ENCODE assay signal across 2 cellular contexts in the genomic region with DNA sequence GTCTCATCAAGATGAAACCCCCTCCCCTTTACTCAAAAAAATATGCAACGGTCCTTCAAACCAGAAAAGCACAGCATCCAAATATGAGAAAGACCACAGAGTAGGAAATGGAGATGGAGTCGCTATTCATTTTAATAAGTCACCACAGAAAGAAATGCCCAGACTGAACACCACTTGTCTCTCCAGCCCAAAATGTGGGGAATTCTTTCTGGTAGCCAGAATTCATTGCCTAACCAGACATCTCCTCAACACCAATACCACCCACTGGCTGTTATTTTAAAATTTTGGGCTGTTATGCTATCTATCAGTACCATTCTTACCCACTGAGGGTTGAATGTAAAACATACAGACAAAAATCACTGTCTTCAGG.
TF ChIP-seq lines count a peak whose summit lies in the region.

No MANE protein-coding gene starts in this region.

TF ChIP-seq in liver, 16 proteins besides CTCF, POLR2A, EP300 and RAD21 (continued from another document):
- TF ChIP-seq, protein P1, sequence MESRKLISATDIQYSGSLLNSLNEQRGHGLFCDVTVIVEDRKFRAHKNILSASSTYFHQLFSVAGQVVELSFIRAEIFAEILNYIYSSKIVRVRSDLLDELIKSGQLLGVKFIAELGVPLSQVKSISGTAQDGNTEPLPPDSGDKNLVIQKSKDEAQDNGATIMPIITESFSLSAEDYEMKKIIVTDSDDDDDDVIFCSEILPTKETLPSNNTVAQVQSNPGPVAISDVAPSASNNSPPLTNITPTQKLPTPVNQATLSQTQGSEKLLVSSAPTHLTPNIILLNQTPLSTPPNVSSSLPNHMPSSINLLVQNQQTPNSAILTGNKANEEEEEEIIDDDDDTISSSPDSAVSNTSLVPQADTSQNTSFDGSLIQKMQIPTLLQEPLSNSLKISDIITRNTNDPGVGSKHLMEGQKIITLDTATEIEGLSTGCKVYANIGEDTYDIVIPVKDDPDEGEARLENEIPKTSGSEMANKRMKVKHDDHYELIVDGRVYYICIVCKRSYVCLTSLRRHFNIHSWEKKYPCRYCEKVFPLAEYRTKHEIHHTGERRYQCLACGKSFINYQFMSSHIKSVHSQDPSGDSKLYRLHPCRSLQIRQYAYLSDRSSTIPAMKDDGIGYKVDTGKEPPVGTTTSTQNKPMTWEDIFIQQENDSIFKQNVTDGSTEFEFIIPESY (IDR thresholded peaks at IDR 0.05) = no peak
- TF ChIP-seq GABPA (IDR thresholded peaks at IDR 0.05 in 1 of 2, conservative IDR thresholded peaks at IDR 0.05 in 1 of 2) (no peak), RXRA (IDR thresholded peaks at IDR 0.05) (no peak), HNF4A (conservative IDR thresholded peaks at IDR 0.05) (no peak), HNF4G (IDR thresholded peaks at IDR 0.05) (no peak), SP1 (IDR thresholded peaks at IDR 0.05) (no peak), JUND (IDR thresholded peaks at IDR 0.05) (no peak)
- TF ChIP-seq, protein P2, sequence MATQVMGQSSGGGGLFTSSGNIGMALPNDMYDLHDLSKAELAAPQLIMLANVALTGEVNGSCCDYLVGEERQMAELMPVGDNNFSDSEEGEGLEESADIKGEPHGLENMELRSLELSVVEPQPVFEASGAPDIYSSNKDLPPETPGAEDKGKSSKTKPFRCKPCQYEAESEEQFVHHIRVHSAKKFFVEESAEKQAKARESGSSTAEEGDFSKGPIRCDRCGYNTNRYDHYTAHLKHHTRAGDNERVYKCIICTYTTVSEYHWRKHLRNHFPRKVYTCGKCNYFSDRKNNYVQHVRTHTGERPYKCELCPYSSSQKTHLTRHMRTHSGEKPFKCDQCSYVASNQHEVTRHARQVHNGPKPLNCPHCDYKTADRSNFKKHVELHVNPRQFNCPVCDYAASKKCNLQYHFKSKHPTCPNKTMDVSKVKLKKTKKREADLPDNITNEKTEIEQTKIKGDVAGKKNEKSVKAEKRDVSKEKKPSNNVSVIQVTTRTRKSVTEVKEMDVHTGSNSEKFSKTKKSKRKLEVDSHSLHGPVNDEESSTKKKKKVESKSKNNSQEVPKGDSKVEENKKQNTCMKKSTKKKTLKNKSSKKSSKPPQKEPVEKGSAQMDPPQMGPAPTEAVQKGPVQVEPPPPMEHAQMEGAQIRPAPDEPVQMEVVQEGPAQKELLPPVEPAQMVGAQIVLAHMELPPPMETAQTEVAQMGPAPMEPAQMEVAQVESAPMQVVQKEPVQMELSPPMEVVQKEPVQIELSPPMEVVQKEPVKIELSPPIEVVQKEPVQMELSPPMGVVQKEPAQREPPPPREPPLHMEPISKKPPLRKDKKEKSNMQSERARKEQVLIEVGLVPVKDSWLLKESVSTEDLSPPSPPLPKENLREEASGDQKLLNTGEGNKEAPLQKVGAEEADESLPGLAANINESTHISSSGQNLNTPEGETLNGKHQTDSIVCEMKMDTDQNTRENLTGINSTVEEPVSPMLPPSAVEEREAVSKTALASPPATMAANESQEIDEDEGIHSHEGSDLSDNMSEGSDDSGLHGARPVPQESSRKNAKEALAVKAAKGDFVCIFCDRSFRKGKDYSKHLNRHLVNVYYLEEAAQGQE (IDR thresholded peaks at IDR 0.05) = no peak
TF ChIP-seq in liver: peak in this region for 0.

TF ChIP-seq in HepG2, 621 proteins besides CTCF, POLR2A, EP300 and RAD21 (continued from another document):
- TF ChIP-seq, protein P3, sequence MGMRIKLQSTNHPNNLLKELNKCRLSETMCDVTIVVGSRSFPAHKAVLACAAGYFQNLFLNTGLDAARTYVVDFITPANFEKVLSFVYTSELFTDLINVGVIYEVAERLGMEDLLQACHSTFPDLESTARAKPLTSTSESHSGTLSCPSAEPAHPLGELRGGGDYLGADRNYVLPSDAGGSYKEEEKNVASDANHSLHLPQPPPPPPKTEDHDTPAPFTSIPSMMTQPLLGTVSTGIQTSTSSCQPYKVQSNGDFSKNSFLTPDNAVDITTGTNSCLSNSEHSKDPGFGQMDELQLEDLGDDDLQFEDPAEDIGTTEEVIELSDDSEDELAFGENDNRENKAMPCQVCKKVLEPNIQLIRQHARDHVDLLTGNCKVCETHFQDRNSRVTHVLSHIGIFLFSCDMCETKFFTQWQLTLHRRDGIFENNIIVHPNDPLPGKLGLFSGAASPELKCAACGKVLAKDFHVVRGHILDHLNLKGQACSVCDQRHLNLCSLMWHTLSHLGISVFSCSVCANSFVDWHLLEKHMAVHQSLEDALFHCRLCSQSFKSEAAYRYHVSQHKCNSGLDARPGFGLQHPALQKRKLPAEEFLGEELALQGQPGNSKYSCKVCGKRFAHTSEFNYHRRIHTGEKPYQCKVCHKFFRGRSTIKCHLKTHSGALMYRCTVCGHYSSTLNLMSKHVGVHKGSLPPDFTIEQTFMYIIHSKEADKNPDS (CRISPR knock-in tag; IDR thresholded peaks at IDR 0.05) = no peak
- TF ChIP-seq STAG1 (CRISPR knock-in tag; IDR thresholded peaks at IDR 0.05) (no peak), ZNF616 (CRISPR knock-in tag; IDR thresholded peaks at IDR 0.05; ENCODE audit: low read depth) (no peak), ZFP41 (CRISPR knock-in tag; IDR thresholded peaks at IDR 0.05; ENCODE audit: borderline replicate concordance) (no peak), SIX4 (CRISPR knock-in tag; IDR thresholded peaks at IDR 0.05) (no peak), ZNF205 (CRISPR knock-in tag; IDR thresholded peaks at IDR 0.05) (no peak), MED13 (CRISPR knock-in tag; IDR thresholded peaks at IDR 0.05) (no peak), PLRG1 (conservative IDR thresholded peaks at IDR 0.05) (no peak)
- TF ChIP-seq, protein P4, sequence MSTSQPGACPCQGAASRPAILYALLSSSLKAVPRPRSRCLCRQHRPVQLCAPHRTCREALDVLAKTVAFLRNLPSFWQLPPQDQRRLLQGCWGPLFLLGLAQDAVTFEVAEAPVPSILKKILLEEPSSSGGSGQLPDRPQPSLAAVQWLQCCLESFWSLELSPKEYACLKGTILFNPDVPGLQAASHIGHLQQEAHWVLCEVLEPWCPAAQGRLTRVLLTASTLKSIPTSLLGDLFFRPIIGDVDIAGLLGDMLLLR (CRISPR knock-in tag; IDR thresholded peaks at IDR 0.05) = no peak
- TF ChIP-seq, protein P5, sequence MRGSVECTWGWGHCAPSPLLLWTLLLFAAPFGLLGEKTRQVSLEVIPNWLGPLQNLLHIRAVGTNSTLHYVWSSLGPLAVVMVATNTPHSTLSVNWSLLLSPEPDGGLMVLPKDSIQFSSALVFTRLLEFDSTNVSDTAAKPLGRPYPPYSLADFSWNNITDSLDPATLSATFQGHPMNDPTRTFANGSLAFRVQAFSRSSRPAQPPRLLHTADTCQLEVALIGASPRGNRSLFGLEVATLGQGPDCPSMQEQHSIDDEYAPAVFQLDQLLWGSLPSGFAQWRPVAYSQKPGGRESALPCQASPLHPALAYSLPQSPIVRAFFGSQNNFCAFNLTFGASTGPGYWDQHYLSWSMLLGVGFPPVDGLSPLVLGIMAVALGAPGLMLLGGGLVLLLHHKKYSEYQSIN (CRISPR knock-in tag; IDR thresholded peaks at IDR 0.05; ENCODE audit: borderline replicate concordance) = no peak
